ENCODE assay signal across 27 cellular contexts in the genomic region with DNA sequence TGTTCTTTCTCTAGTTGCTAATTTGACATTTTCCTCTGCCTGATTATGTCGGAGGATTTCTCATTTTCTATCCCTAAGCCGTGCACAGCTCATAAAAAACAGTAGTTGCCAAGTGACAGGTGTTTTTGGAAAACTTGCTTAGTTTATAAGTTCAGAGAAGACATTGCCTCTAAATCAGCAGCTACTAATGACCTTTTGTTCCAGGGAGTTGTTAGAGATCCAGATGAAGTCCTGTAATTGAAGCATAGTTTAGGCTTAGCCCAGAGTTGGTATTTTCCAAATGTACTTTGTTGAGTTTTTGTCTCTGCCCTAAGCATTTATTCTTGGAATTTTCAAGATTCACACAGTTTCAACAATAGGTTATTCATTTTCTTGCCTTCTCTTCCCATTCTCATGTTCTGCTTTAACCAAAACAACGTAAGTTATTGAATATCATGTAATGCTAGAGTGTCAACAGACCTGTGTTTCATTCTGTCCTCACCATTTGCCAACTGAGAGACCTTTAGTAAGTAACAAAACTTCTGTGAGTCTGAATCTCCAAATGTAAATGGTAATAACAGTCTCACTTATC.
"Had no signal": no experiment of that assay in that cellular context is flagged by ENCODE, and none has a peak within 500 bp of the region (broad histone marks: within the 10 kb centered on the region; RNA-seq: fewer than 3 reads in every experiment).

No MANE protein-coding gene starts in this region.

- H3K27ac Mint-ChIP-seq: activated naive CD4-positive, alpha-beta T cell treated with anti-CD3 and anti-CD28 coated beads for 36 hours; activated naive CD8-positive, alpha-beta T cell treated with anti-CD3 and anti-CD28 coated beads for 36 hours; activated T-cell treated with anti-CD3 and anti-CD28 coated beads, Interleukin-2, amount 50 U/mL, for 72 hours; effector memory CD8-positive, alpha-beta T cell; nephron progenitor cell; T-helper 2 cell treated with Interferon-gamma antibody and Interleukin-4, amounts not matched to agents 5 μg/mL and 100 μg/mL, for 36 hours had no signal

- H3K36me3 Mint-ChIP-seq: activated naive CD8-positive, alpha-beta T cell treated with anti-CD3 and anti-CD28 coated beads for 36 hours had no signal

- H3K27me3 ChIP-seq: adrenal gland, body of pancreas, foreskin keratinocyte, left lung, neutrophil, ovary had no signal

- H3K9me3 ChIP-seq: adrenal gland, body of pancreas, left lung, neutrophil, ovary, prostate gland had no signal

- H3K4me3 Mint-ChIP-seq: activated naive CD4-positive, alpha-beta T cell treated with anti-CD3 and anti-CD28 coated beads for 36 hours; activated naive CD8-positive, alpha-beta T cell treated with anti-CD3 and anti-CD28 coated beads for 36 hours; activated T-cell treated with anti-CD3 and anti-CD28 coated beads, Interleukin-2, amount 50 U/mL, for 72 hours; effector memory CD8-positive, alpha-beta T cell; nephron progenitor cell; T-helper 2 cell treated with Interferon-gamma antibody and Interleukin-4, amounts not matched to agents 5 μg/mL and 100 μg/mL, for 36 hours had no signal

- H3K4me1 Mint-ChIP-seq: activated naive CD8-positive, alpha-beta T cell treated with anti-CD3 and anti-CD28 coated beads for 36 hours had no signal

- H3K36me3 ChIP-seq: adrenal gland, left lung, neutrophil, ovary, prostate gland had no signal

- H3K9me3 Mint-ChIP-seq: activated naive CD4-positive, alpha-beta T cell treated with anti-CD3 and anti-CD28 coated beads for 36 hours; activated naive CD8-positive, alpha-beta T cell treated with anti-CD3 and anti-CD28 coated beads for 36 hours; activated T-cell treated with anti-CD3 and anti-CD28 coated beads, Interleukin-2, amount 50 U/mL, for 72 hours; effector memory CD8-positive, alpha-beta T cell; nephron progenitor cell had no signal

- DNase-seq: activated CD4-positive, alpha-beta T cell treated with anti-CD3 and anti-CD28 coated beads for 4 hours; activated CD4-positive, alpha-beta T cell treated with anti-CD3 and anti-CD28 coated beads, Interleukin-2, amount 50 U/mL, for 4 hours; activated effector memory CD4-positive, alpha-beta T cell treated with Interleukin-2 at 50 U/mL for 16 hours; activated naive CD4-positive, alpha-beta T cell treated with anti-CD3 and anti-CD28 coated beads for 36 hours; activated naive CD8-positive, alpha-beta T cell treated with anti-CD3 and anti-CD28 coated beads for 36 hours; activated T-cell treated with anti-CD3 and anti-CD28 coated beads for 4 hours; activated T-cell treated with anti-CD3 and anti-CD28 coated beads, Interleukin-2, amount 50 U/mL, for 72 hours; adrenal gland; aorta; body of pancreas; cortex of kidney; effector memory CD8-positive, alpha-beta T cell; left lung; mesendoderm; nephron progenitor cell; ovary; stimulated activated CD4-positive, alpha-beta T cell treated with anti-CD3 and anti-CD28 coated beads, Interleukin-15, amount 100 ng/mL, for 24 hours; stimulated activated CD4-positive, alpha-beta T cell treated with anti-CD3 and anti-CD28 coated beads, Interleukin-2, amount 100 ng/mL, for 24 hours; stimulated activated naive CD4-positive, alpha-beta T cell; T-helper 1 cell; trophoblast cell had no signal

- ATAC-seq: activated T-cell treated with anti-CD3 and anti-CD28 coated beads, Interleukin-2, amount 50 U/mL, for 72 hours; body of pancreas; effector memory CD8-positive, alpha-beta T cell; foreskin keratinocyte; left lung had no signal

- H3K4me3 ChIP-seq: adrenal gland, body of pancreas, left lung, lung, ovary, prostate gland had no signal

- H3K4me1 ChIP-seq: adrenal gland, body of pancreas, foreskin keratinocyte, left lung, prostate gland had no signal

- H3K27ac ChIP-seq: adrenal gland, body of pancreas, foreskin keratinocyte, left lung, neutrophil, ovary, prostate gland, VCaP had no signal

- H3K27me3 Mint-ChIP-seq: effector memory CD8-positive, alpha-beta T cell had no signal
